Comparison of ENCODE assay signal across 21 cellular contexts in genomic region chr4:148092316-148093014, GRCh38.
"Had no signal": no experiment of that assay in that cellular context is flagged by ENCODE, and none has a peak within 500 bp of the region (broad histone marks: within the 10 kb centered on the region; RNA-seq: fewer than 3 reads in every experiment).

No MANE protein-coding gene starts in this region.

- H3K27ac ChIP-seq: colonic mucosa, hepatocyte, left lung, ovary, psoas muscle, right atrium auricular region, tibial artery had no signal

- H3K9me3 Mint-ChIP-seq: activated T-helper 2 cell treated with anti-CD3 and anti-CD28 coated beads, Interferon-gamma antibody, Interleukin-2, Interleukin-4, amounts not matched to agents 10 μg/mL and 5 μg/mL and 100 μg/mL, durations not matched to agents 14 hours and 24 hours and 36 hours; immature natural killer cell; natural killer cell; stimulated activated naive CD8-positive, alpha-beta T cell treated with anti-CD3 and anti-CD28 coated beads, Interleukin-15, Interleukin-2, amounts not matched to agents 100 ng/mL and 50 ng/mL, for 24 hours had no signal

- H3K9me3 ChIP-seq: colonic mucosa, left lung, ovary, psoas muscle, right atrium auricular region, tibial artery had no signal

- H3K4me3 ChIP-seq: colonic mucosa, hepatocyte, left lung, ovary, psoas muscle, right atrium auricular region, tibial artery had no signal

- H3K4me1 ChIP-seq: colonic mucosa, left lung, tibial artery had no signal

- H3K36me3 ChIP-seq: colonic mucosa, left lung, ovary, right atrium auricular region had no signal

- H3K27ac Mint-ChIP-seq: activated naive CD4-positive, alpha-beta T cell treated with anti-CD3 and anti-CD28 coated beads for 36 hours; activated naive CD8-positive, alpha-beta T cell treated with anti-CD3 and anti-CD28 coated beads, Interleukin-2, amount 10 ng/mL, durations not matched to agents 7 days and 5 days; activated T-helper 2 cell treated with anti-CD3 and anti-CD28 coated beads, Interferon-gamma antibody, Interleukin-2, Interleukin-4, amounts not matched to agents 10 μg/mL and 5 μg/mL and 100 μg/mL, durations not matched to agents 14 hours and 24 hours and 36 hours; immature natural killer cell; natural killer cell; stimulated activated naive CD8-positive, alpha-beta T cell treated with anti-CD3 and anti-CD28 coated beads, Interleukin-15, Interleukin-2, amounts not matched to agents 100 ng/mL and 50 ng/mL, for 24 hours had no signal

- H3K36me3 Mint-ChIP-seq: immature natural killer cell, natural killer cell had no signal

- H3K4me1 Mint-ChIP-seq: immature natural killer cell, natural killer cell had no signal

- ATAC-seq: left lung, natural killer cell had no signal

- DNase-seq: activated CD4-positive, alpha-beta T cell treated with anti-CD3 and anti-CD28 coated beads for 1 hour; activated naive CD4-positive, alpha-beta T cell treated with anti-CD3 and anti-CD28 coated beads for 36 hours; activated naive CD8-positive, alpha-beta T cell treated with anti-CD3 and anti-CD28 coated beads, Interleukin-2, amount 10 ng/mL, durations not matched to agents 7 days and 5 days; activated T-cell treated with anti-CD3 and anti-CD28 coated beads, Interleukin-2, amount 50 U/mL, for 1 hour; amniotic stem cell; colonic mucosa; immature natural killer cell; kidney glomerular epithelial cell; left lung; natural killer cell; ovary; psoas muscle; stimulated activated CD4-positive, alpha-beta T cell treated with anti-CD3 and anti-CD28 coated beads, Interleukin-12 subunit alpha, Interleukin-12 subunit beta, amount 100 ng/mL, for 4 hours; stimulated activated CD4-positive, alpha-beta T cell treated with anti-CD3 and anti-CD28 coated beads, Interleukin-4, amount 100 ng/mL, for 4 hours; substantia nigra; T-helper 1 cell; tibial artery had no signal

- H3K27me3 ChIP-seq: colonic mucosa, hepatocyte, left lung, ovary, right atrium auricular region, tibial artery had no signal

- H3K27me3 Mint-ChIP-seq: activated naive CD8-positive, alpha-beta T cell treated with anti-CD3 and anti-CD28 coated beads, Interleukin-2, amount 10 ng/mL, durations not matched to agents 7 days and 5 days; stimulated activated naive CD8-positive, alpha-beta T cell treated with anti-CD3 and anti-CD28 coated beads, Interleukin-15, Interleukin-2, amounts not matched to agents 100 ng/mL and 50 ng/mL, for 24 hours had no signal

- H3K4me3 Mint-ChIP-seq: activated naive CD4-positive, alpha-beta T cell treated with anti-CD3 and anti-CD28 coated beads for 36 hours; activated naive CD8-positive, alpha-beta T cell treated with anti-CD3 and anti-CD28 coated beads, Interleukin-2, amount 10 ng/mL, durations not matched to agents 7 days and 5 days; immature natural killer cell; natural killer cell; stimulated activated naive CD8-positive, alpha-beta T cell treated with anti-CD3 and anti-CD28 coated beads, Interleukin-15, Interleukin-2, amounts not matched to agents 100 ng/mL and 50 ng/mL, for 24 hours had no signal
